9 cellular contexts compared by ENCODE assay signal in the genomic region with DNA sequence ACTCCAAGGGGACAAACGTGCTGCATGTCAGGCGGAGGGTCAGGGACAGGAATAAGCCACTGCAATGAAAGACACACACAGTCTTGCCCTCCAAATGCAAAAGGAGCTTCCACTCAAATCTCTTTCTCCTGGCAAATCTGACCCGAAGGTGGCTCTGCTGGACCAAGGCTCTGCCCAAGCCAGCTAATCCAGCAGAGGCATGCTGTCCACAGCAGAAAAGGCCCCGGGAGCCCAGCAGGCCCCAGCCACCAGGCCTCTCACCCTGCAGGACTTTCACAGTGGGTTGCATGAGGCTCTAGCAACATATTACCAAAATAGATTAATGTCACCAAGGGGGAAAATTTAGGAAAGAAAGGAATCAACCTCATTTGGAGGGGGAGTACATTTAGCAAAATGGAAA.
"Had no signal": no experiment of that assay in that cellular context is flagged by ENCODE, and none has a peak within 500 bp of the region (broad histone marks: within the 10 kb centered on the region; RNA-seq: fewer than 3 reads in every experiment).

No MANE protein-coding gene starts in this region.

- H3K36me3 ChIP-seq: HAP-1 had no signal

- H3K9ac ChIP-seq: GM23248 had no signal

- H3K9me3 ChIP-seq: HAP-1 had no signal

- H3K4me1 ChIP-seq: HAP-1 had no signal

- H3K4me3 ChIP-seq: GM23248, HAP-1 had no signal

- H2AFZ ChIP-seq: GM23248 had no signal

- H3K27ac ChIP-seq: GM23248, HL-60 had no signal

- H3K9me3 Mint-ChIP-seq: IgD-negative memory B cell had no signal

- DNase-seq: GM23248, GOT3, H7, KBM-7 had no signal

- ATAC-seq: HCT116, HepG2 had no signal

- H3K27ac Mint-ChIP-seq: IgD-negative memory B cell had no signal

- H3K4me3 Mint-ChIP-seq: IgD-negative memory B cell had no signal
